1 cellular context compared by ENCODE assay signal in the genomic region with DNA sequence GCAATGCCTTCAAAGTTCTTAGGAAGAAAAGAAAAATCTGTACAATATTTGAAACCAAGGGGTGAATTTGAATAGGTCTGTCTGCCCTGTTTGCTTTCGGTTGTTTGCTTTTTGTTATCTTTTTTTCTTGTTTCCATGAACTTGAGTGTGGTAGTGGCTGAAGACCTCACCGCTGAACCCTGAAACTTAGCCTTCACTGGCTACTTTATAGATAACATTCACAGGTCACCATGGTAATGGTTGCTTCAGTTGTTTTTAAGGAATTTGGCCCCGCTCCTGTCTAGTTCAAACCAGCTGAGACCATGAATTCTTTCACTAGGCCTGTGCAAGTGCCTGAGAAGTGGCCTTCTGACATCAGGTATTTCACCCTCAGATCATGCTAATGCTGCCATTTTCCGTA.
A peak's percentile ranks its signal among the peaks of the same experiment; 100 is the strongest.
TF ChIP-seq lines count a peak whose summit lies in the region.

No MANE protein-coding gene starts in this region.

TF ChIP-seq in HepG2, 621 proteins besides CTCF, POLR2A, EP300 and RAD21 (continued from another document and continues in another):
- TF ChIP-seq ZNF44 (CRISPR knock-in tag; IDR thresholded peaks at IDR 0.05) (no peak), KMT2A (CRISPR knock-in tag; IDR thresholded peaks at IDR 0.05) (peak; percentile 38; the same call in 1 of the 2 replicates), TFDP2 (CRISPR knock-in tag; IDR thresholded peaks at IDR 0.05) (peak; percentile 23; the same call in 1 of the 2 replicates), REL (CRISPR knock-in tag; conservative IDR thresholded peaks at IDR 0.05) (no peak), MED13 (CRISPR knock-in tag; IDR thresholded peaks at IDR 0.05) (no peak), ELF1 (CRISPR knock-in tag; IDR thresholded peaks at IDR 0.05) (peak; percentile 32; the same call in 1 of the 2 replicates), MED1 (CRISPR knock-in tag; IDR thresholded peaks at IDR 0.05) (peak; percentile 32), ATF7 (IDR thresholded peaks at IDR 0.05) (no peak), ATF7 (CRISPR knock-in tag; IDR thresholded peaks at IDR 0.05) (no peak), ZHX1 (CRISPR knock-in tag; IDR thresholded peaks at IDR 0.05; ENCODE audit: low read depth) (no peak), REPIN1 (CRISPR knock-in tag; IDR thresholded peaks at IDR 0.05; ENCODE audit: borderline replicate concordance, low read depth) (peak; percentile 81), ZNF335 (CRISPR knock-in tag; IDR thresholded peaks at IDR 0.05) (no peak), GTF3A (CRISPR knock-in tag; conservative IDR thresholded peaks at IDR 0.05) (no peak), ELF4 (CRISPR knock-in tag; IDR thresholded peaks at IDR 0.05; ENCODE audit: borderline replicate concordance) (no peak), ZSCAN9 (CRISPR knock-in tag; IDR thresholded peaks at IDR 0.05; ENCODE audit: borderline replicate concordance) (no peak), ARHGAP35 (CRISPR knock-in tag; IDR thresholded peaks at IDR 0.05; ENCODE audit: borderline replicate concordance) (0 out of 2 replicates have a peak, but pooled peaks have one; percentile 45), PITX1 (CRISPR knock-in tag; IDR thresholded peaks at IDR 0.05) (peak; percentile 76), ZBTB21 (CRISPR knock-in tag; IDR thresholded peaks at IDR 0.05) (no peak; the same call in 1 of the 2 replicates), CENPX (CRISPR knock-in tag; IDR thresholded peaks at IDR 0.05) (no peak), HDAC2 (CRISPR knock-in tag; IDR thresholded peaks at IDR 0.05) (peak; percentile 87), ZNF556 (CRISPR knock-in tag; IDR thresholded peaks at IDR 0.05; ENCODE audit: borderline replicate concordance) (no peak), ZNF7 (CRISPR knock-in tag; IDR thresholded peaks at IDR 0.05) (no peak), NFYB (CRISPR knock-in tag; IDR thresholded peaks at IDR 0.05) (peak; percentile 26; the same call in 1 of the 2 replicates), TBX3 (IDR thresholded peaks at IDR 0.05; ENCODE audit: borderline replicate concordance) (no peak), ADNP (CRISPR knock-in tag; IDR thresholded peaks at IDR 0.05) (no peak), ZNF75D (CRISPR knock-in tag; IDR thresholded peaks at IDR 0.05; ENCODE audit: borderline replicate concordance) (no peak), NKX3-1 (CRISPR knock-in tag; IDR thresholded peaks at IDR 0.05) (no peak), ZNF460 (CRISPR knock-in tag; IDR thresholded peaks at IDR 0.05; ENCODE audit: borderline replicate concordance) (no peak), ZNF124 (CRISPR knock-in tag; IDR thresholded peaks at IDR 0.05) (no peak), ZSCAN5A (CRISPR knock-in tag; IDR thresholded peaks at IDR 0.05; ENCODE audit: borderline replicate concordance) (peak; percentile 90; the same call in 1 of the 2 replicates), HMGXB4 (CRISPR knock-in tag; IDR thresholded peaks at IDR 0.05; ENCODE audit: borderline replicate concordance in 1 of 2, low read depth in 1 of 2) (no peak), U2AF1 (optimal IDR thresholded peaks at IDR 0.05; ENCODE audit: low read depth, low read length) (no peak), ZNF83 (CRISPR knock-in tag; IDR thresholded peaks at IDR 0.05; ENCODE audit: borderline replicate concordance) (no peak), ZNF143 (CRISPR knock-in tag; IDR thresholded peaks at IDR 0.05) (no peak), HNF4A (CRISPR knock-in tag; IDR thresholded peaks at IDR 0.05) (peak; percentile 83), ZNF562 (CRISPR knock-in tag; IDR thresholded peaks at IDR 0.05; ENCODE audit: borderline replicate concordance) (no peak), ZNF772 (CRISPR knock-in tag; IDR thresholded peaks at IDR 0.05) (peak; percentile 47; the same call in 1 of the 2 replicates), ZNF672 (CRISPR knock-in tag; IDR thresholded peaks at IDR 0.05) (no peak), HIVEP1 (CRISPR knock-in tag; IDR thresholded peaks at IDR 0.05) (no peak), ZNF34 (CRISPR knock-in tag; IDR thresholded peaks at IDR 0.05; ENCODE audit: borderline replicate concordance) (no peak), KLF13 (CRISPR knock-in tag; IDR thresholded peaks at IDR 0.05) (no peak), MAFK (conservative IDR thresholded peaks at IDR 0.05 in 1 of 2, IDR thresholded peaks at IDR 0.05 in 1 of 2; ENCODE audit: low read length in 2 of 2) (no peak), NFKBIZ (CRISPR knock-in tag; IDR thresholded peaks at IDR 0.05) (no peak), TCF12 (IDR thresholded peaks at IDR 0.05) (no peak), TCF12 (CRISPR knock-in tag; IDR thresholded peaks at IDR 0.05) (no peak), ZSCAN31 (CRISPR knock-in tag; IDR thresholded peaks at IDR 0.05; ENCODE audit: low read depth) (0 out of 2 replicates have a peak, but pooled peaks have one; percentile 36), ZBTB14 (CRISPR knock-in tag; IDR thresholded peaks at IDR 0.05) (no peak), SMARCE1 (IDR thresholded peaks at IDR 0.05; ENCODE audit: borderline replicate concordance) (no peak), ZNF501 (CRISPR knock-in tag; IDR thresholded peaks at IDR 0.05) (no peak), JUND (CRISPR knock-in tag; IDR thresholded peaks at IDR 0.05) (no peak), ZBTB42 (CRISPR knock-in tag; IDR thresholded peaks at IDR 0.05) (no peak), SRSF4 (IDR thresholded peaks at IDR 0.05; ENCODE audit: low read depth, low read length, poor library complexity, severe bottlenecking) (no peak), ERF (CRISPR knock-in tag; IDR thresholded peaks at IDR 0.05) (peak; percentile 58; the same call in 1 of the 2 replicates), ATRX (CRISPR knock-in tag; IDR thresholded peaks at IDR 0.05; ENCODE audit: borderline replicate concordance) (no peak)
- TF ChIP-seq, protein P1, sequence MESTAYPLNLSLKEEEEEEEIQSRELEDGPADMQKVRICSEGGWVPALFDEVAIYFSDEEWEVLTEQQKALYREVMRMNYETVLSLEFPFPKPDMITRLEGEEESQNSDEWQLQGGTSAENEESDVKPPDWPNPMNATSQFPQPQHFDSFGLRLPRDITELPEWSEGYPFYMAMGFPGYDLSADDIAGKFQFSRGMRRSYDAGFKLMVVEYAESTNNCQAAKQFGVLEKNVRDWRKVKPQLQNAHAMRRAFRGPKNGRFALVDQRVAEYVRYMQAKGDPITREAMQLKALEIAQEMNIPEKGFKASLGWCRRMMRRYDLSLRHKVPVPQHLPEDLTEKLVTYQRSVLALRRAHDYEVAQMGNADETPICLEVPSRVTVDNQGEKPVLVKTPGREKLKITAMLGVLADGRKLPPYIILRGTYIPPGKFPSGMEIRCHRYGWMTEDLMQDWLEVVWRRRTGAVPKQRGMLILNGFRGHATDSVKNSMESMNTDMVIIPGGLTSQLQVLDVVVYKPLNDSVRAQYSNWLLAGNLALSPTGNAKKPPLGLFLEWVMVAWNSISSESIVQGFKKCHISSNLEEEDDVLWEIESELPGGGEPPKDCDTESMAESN (CRISPR knock-in tag; conservative IDR thresholded peaks at IDR 0.05): no peak
- TF ChIP-seq, protein P2, sequence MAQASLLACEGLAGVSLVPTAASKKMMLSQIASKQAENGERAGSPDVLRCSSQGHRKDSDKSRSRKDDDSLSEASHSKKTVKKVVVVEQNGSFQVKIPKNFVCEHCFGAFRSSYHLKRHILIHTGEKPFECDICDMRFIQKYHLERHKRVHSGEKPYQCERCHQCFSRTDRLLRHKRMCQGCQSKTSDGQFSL (CRISPR knock-in tag; IDR thresholded peaks at IDR 0.05): no peak
- TF ChIP-seq, protein P3, sequence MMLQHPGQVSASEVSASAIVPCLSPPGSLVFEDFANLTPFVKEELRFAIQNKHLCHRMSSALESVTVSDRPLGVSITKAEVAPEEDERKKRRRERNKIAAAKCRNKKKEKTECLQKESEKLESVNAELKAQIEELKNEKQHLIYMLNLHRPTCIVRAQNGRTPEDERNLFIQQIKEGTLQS (CRISPR knock-in tag; IDR thresholded peaks at IDR 0.05): no peak
- TF ChIP-seq, protein P4, sequence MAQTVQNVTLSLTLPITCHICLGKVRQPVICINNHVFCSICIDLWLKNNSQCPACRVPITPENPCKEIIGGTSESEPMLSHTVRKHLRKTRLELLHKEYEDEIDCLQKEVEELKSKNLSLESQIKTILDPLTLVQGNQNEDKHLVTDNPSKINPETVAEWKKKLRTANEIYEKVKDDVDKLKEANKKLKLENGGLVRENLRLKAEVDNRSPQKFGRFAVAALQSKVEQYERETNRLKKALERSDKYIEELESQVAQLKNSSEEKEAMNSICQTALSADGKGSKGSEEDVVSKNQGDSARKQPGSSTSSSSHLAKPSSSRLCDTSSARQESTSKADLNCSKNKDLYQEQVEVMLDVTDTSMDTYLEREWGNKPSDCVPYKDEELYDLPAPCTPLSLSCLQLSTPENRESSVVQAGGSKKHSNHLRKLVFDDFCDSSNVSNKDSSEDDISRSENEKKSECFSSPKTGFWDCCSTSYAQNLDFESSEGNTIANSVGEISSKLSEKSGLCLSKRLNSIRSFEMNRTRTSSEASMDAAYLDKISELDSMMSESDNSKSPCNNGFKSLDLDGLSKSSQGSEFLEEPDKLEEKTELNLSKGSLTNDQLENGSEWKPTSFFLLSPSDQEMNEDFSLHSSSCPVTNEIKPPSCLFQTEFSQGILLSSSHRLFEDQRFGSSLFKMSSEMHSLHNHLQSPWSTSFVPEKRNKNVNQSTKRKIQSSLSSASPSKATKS (CRISPR knock-in tag; IDR thresholded peaks at IDR 0.05): no peak
- TF ChIP-seq, protein P5, sequence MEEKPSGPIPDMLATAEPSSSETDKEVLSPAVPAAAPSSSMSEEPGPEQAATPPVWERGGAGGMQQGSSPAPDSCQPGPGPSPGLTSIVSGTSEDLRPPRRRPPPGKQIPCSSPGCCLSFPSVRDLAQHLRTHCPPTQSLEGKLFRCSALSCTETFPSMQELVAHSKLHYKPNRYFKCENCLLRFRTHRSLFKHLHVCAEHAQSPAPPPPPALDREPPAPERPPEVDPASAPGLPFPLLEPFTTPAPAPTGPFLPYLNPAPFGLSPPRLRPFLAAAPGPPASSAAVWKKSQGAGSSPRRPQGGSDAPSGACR (CRISPR knock-in tag; IDR thresholded peaks at IDR 0.05): no peak
